ENCODE assay signal across 1 cellular context in the genomic region with DNA sequence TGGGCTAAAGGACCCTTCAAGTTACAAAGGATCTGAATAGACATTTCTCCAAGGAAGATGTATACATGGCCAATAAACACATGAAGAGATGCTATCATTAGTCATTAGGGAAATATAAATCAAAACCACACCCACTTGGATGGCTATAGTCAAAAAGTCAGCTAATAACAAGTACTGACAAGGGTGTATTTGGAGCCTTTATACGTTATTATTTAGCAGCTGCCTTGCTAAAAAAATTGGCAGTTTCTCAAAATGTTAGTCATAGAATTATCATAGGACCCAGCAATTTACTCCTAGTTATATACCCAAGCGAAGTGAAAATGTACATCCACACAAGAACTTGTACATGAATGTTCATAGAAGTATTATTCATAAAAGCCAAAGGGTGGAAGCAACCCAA.
TF ChIP-seq lines count a peak whose summit lies in the region.

No MANE protein-coding gene starts in this region.

TF ChIP-seq in GM23338, 12 proteins besides CTCF, POLR2A, EP300 and RAD21 (continued from another document):
- TF ChIP-seq, protein P1, sequence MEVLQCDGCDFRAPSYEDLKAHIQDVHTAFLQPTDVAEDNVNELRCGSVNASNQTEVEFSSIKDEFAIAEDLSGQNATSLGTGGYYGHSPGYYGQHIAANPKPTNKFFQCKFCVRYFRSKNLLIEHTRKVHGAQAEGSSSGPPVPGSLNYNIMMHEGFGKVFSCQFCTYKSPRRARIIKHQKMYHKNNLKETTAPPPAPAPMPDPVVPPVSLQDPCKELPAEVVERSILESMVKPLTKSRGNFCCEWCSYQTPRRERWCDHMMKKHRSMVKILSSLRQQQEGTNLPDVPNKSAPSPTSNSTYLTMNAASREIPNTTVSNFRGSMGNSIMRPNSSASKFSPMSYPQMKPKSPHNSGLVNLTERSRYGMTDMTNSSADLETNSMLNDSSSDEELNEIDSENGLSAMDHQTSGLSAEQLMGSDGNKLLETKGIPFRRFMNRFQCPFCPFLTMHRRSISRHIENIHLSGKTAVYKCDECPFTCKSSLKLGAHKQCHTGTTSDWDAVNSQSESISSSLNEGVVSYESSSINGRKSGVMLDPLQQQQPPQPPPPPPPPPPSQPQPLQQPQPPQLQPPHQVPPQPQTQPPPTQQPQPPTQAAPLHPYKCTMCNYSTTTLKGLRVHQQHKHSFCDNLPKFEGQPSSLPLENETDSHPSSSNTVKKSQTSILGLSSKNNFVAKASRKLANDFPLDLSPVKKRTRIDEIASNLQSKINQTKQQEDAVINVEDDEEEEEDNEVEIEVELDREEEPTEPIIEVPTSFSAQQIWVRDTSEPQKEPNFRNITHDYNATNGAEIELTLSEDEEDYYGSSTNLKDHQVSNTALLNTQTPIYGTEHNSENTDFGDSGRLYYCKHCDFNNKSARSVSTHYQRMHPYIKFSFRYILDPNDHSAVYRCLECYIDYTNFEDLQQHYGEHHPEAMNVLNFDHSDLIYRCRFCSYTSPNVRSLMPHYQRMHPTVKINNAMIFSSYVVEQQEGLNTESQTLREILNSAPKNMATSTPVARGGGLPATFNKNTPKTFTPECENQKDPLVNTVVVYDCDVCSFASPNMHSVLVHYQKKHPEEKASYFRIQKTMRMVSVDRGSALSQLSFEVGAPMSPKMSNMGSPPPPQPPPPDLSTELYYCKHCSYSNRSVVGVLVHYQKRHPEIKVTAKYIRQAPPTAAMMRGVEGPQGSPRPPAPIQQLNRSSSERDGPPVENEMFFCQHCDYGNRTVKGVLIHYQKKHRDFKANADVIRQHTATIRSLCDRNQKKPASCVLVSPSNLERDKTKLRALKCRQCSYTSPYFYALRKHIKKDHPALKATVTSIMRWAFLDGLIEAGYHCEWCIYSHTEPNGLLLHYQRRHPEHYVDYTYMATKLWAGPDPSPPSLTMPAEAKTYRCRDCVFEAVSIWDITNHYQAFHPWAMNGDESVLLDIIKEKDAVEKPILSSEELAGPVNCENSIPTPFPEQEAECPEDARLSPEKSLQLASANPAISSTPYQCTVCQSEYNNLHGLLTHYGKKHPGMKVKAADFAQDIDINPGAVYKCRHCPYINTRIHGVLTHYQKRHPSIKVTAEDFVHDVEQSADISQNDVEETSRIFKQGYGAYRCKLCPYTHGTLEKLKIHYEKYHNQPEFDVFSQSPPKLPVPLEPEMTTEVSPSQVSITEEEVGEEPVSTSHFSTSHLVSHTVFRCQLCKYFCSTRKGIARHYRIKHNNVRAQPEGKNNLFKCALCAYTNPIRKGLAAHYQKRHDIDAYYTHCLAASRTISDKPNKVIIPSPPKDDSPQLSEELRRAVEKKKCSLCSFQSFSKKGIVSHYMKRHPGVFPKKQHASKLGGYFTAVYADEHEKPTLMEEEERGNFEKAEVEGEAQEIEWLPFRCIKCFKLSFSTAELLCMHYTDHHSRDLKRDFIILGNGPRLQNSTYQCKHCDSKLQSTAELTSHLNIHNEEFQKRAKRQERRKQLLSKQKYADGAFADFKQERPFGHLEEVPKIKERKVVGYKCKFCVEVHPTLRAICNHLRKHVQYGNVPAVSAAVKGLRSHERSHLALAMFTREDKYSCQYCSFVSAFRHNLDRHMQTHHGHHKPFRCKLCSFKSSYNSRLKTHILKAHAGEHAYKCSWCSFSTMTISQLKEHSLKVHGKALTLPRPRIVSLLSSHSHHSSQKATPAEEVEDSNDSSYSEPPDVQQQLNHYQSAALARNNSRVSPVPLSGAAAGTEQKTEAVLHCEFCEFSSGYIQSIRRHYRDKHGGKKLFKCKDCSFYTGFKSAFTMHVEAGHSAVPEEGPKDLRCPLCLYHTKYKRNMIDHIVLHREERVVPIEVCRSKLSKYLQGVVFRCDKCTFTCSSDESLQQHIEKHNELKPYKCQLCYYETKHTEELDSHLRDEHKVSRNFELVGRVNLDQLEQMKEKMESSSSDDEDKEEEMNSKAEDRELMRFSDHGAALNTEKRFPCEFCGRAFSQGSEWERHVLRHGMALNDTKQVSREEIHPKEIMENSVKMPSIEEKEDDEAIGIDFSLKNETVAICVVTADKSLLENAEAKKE (CRISPR knock-in tag; IDR thresholded peaks at IDR 0.05) = no peak
- TF ChIP-seq CREB1 (CRISPR knock-in tag; IDR thresholded peaks at IDR 0.05; ENCODE audit: low read depth) (no peak), STAT1 (IDR thresholded peaks at IDR 0.05; ENCODE audit: unreplicated experiment) (no peak), EZH2phosphoT487 (IDR thresholded peaks at IDR 0.05; ENCODE audit: unreplicated experiment) (no peak), ZNF114 (CRISPR knock-in tag; IDR thresholded peaks at IDR 0.05) (no peak), NANOG (IDR thresholded peaks at IDR 0.05; ENCODE audit: borderline replicate concordance) (no peak)
